ENCODE assay signal across 8 cellular contexts in the genomic region with DNA sequence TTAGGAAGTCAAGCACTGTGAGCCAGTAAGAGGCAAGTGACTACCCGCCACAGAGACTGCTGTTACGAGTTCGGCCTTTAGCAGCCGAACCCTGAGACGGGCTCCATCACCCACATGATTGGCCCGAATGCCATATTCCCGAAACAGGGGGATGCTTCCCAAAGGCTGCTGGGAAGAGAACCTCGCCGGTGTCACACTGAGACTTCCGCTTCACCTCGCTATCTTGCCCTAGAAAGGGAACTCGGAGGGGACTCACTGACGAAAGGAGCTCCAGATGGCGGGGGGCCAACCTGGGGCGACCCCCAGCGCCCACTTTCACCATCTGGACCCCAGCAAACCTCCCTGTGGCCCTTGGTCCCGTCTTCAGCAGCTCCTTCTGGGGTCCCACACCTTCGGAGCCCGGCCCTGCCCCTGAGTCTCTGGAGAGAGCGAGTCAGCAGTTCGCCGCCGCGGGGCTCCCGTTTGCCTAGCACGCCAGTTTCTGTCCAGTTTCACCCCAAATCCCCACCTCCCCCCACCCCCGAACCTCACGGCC. TPM values are rescaled to one million over a fixed set of nuclear protein-coding genes. Genes with fewer than 3 reads are reported as not detected.
A peak's percentile ranks its signal among the peaks of the same experiment; 100 is the strongest.
DNase-seq lines count a peak whose midpoint lies in the region; ATAC-seq and TF ChIP-seq lines count a peak whose summit lies in the region.

No MANE protein-coding gene starts in this region.

- 1 to 2% methylated on average over 10 to 28 of the region's 28 CpGs for WGBS in testis, 2 donors

- H3K27ac ChIP-seq in epithelial cell of prostate (peak overlapping the region; percentile 66), muscle layer of duodenum (ENCODE audit: low read length) (peak overlapping the region; percentile 94), testis (peak overlapping the region; percentile 85 to 92)

- H3K27me3 ChIP-seq in muscle layer of duodenum (ENCODE audit: low read depth, low read length): no peaks in the 10 kb centered on the region
- H3K27me3 ChIP-seq in testis: no peaks in the 10 kb centered on the region

- no peaks in the 10 kb centered on the region for H3K9me3 ChIP-seq in muscle layer of duodenum (ENCODE audit: control insufficient read depth in 1 of 2, low read length in 2 of 2)
- no peaks in the 10 kb centered on the region for H3K9me3 ChIP-seq in testis

- no peaks in the 10 kb centered on the region for H3K9me3 Mint-ChIP-seq in activated CD4-positive, alpha-beta T cell treated with anti-CD3 and anti-CD28 coated beads, Interleukin-2, amount 10 ng/mL, durations not matched to agents 7 days and 5 days

- TF ChIP-seq POLR2A in testis (IDR thresholded peaks at IDR 0.05): no peak

- POLR2A ChIA-PET in activated CD4-positive, alpha-beta T cell treated with anti-CD3 and anti-CD28 coated beads, Interleukin-2, amount 10 ng/mL, durations not matched to agents 7 days and 5 days (lab: Charles Lee): no interaction called here

- peak overlapping the region; percentile 94 for H3K27ac Mint-ChIP-seq in activated CD4-positive, alpha-beta T cell treated with anti-CD3 and anti-CD28 coated beads, Interleukin-2, amount 10 ng/mL, durations not matched to agents 7 days and 5 days

- peaks cover 45% of the 10 kb centered on the region for H3K4me1 Mint-ChIP-seq in activated CD4-positive, alpha-beta T cell treated with anti-CD3 and anti-CD28 coated beads, Interleukin-2, amount 10 ng/mL, durations not matched to agents 7 days and 5 days

- no peak for TF ChIP-seq CTCF in testis (IDR thresholded peaks at IDR 0.05)

- H3K4me1 ChIP-seq in muscle layer of duodenum (ENCODE audit: control insufficient read depth in 1 of 2, insufficient read depth in 2 of 2, low read length in 2 of 2) (peaks cover 0 to 4% of the 10 kb centered on the region in 2 donors), testis (no peaks in the 10 kb centered on the region)

- CTCF ChIA-PET in activated CD4-positive, alpha-beta T cell treated with anti-CD3 and anti-CD28 coated beads, Interleukin-2, amount 10 ng/mL, durations not matched to agents 7 days and 5 days (lab: Charles Lee): interaction anchor here (1.0 to 3.1 kb wide), 2 partner anchors 21 to 23 kb away, joined by 5 to 10 read pairs; no protein-coding TSS in a partner anchor

- H3K36me3 Mint-ChIP-seq in activated CD4-positive, alpha-beta T cell treated with anti-CD3 and anti-CD28 coated beads, Interleukin-2, amount 10 ng/mL, durations not matched to agents 7 days and 5 days (ENCODE audit: low read depth): peaks cover 31% of the 10 kb centered on the region

- intact Hi-C loops in testis (cut with DNase I; ENCODE audit: low total_unique reads): no loop called here

- peaks cover 20 to 25% of the 10 kb centered on the region in 2 donors for H3K36me3 ChIP-seq in muscle layer of duodenum (ENCODE audit: control insufficient read depth in 1 of 2, insufficient read depth in 2 of 2, low read length in 2 of 2)
- H3K36me3 ChIP-seq in testis (ENCODE audit: low read depth, missing control alignments): no peaks in the 10 kb centered on the region

- peak; percentile 21 for DNase-seq in COLO668 (lab: John Stamatoyannopoulos, UW; ENCODE audit: unreplicated experiment)
- DNase-seq in HPDE6-E6E7 (ENCODE audit: extremely low spot score): peak; percentile 40
- DNase-seq in activated CD4-positive, alpha-beta T cell treated with anti-CD3 and anti-CD28 coated beads, Interleukin-2, amount 10 ng/mL, durations not matched to agents 7 days and 5 days: peak; percentile 27
- DNase-seq in epithelial cell of prostate (ENCODE audit: low read depth, low spot score): no peak
- DNase-seq in testis: peak; percentile 59
- no peak for DNase-seq in NCI-H2171 treated with DMSO at 0.1 percent for 48 hours (lab: John Stamatoyannopoulos, UW)

- H3K4me3 Mint-ChIP-seq in activated CD4-positive, alpha-beta T cell treated with anti-CD3 and anti-CD28 coated beads, Interleukin-2, amount 10 ng/mL, durations not matched to agents 7 days and 5 days: peak overlapping the region; percentile 94

- ATAC-seq in GM21423 (IDR thresholded peaks at IDR 0.05; ENCODE audit: unreplicated experiment): peak; percentile 24

- H3K27me3 Mint-ChIP-seq in activated CD4-positive, alpha-beta T cell treated with anti-CD3 and anti-CD28 coated beads, Interleukin-2, amount 10 ng/mL, durations not matched to agents 7 days and 5 days: peaks cover 13% of the 10 kb centered on the region

- H3K4me3 ChIP-seq in muscle layer of duodenum (ENCODE audit: low read depth in 1 of 2, low read length in 2 of 2) (peak overlapping the region; percentile 81 to 91), testis (peak overlapping the region; percentile 93)

RNA-seq across cellular contexts. Expression of a gene that starts 0.5 kb away (rescaled TPM):
- total RNA-seq in activated CD4-positive, alpha-beta T cell treated with anti-CD3 and anti-CD28 coated beads, Interleukin-2, amount 10 ng/mL, durations not matched to agents 7 days and 5 days: 100 to 1,000 TPM in 1 of 2 experiments, 10 to 100 TPM in 1; 95.5 to 102 TPM
- total RNA-seq in testis: 10 to 100 TPM; 53.6 to 73.4 TPM
- 59.4 TPM for polyA plus RNA-seq in testis (ENCODE audit: insufficient read depth, low read depth, low replicate concordance)

RNA-seq across cellular contexts. Expression of a gene that starts 31.2 kb away (rescaled TPM):
- 1 to 10 TPM; 6.2 to 10.0 TPM for total RNA-seq in activated CD4-positive, alpha-beta T cell treated with anti-CD3 and anti-CD28 coated beads, Interleukin-2, amount 10 ng/mL, durations not matched to agents 7 days and 5 days
- 10 to 100 TPM; 10.2 to 20.2 TPM for total RNA-seq in testis
- polyA plus RNA-seq in testis (ENCODE audit: insufficient read depth, low read depth, low replicate concordance): 13.0 TPM

Comparison
In these comparisons a context has a peak if more than half of its experiments do, and no peak if none do; other contexts are left out.
1. DNase-seq: peak in COLO668 (single experiment), HPDE6-E6E7 (single experiment), activated CD4-positive, alpha-beta T cell treated with anti-CD3 and anti-CD28 coated beads, Interleukin-2, amount 10 ng/mL, durations not matched to agents 7 days and 5 days (single experiment) and testis (single experiment); none in epithelial cell of prostate (single experiment) and NCI-H2171 treated with DMSO at 0.1 percent for 48 hours (single experiment).
2. Peak in every context shown above with its lines, with median percentiles within 50 percentile points of each other: H3K27ac ChIP-seq.